In genomic region chr7:8433477-8434289, GRCh38 we compare ENCODE assay signal across 8 cellular contexts. TPM values are rescaled to one million over a fixed set of nuclear protein-coding genes. Genes with fewer than 3 reads are reported as not detected.
DNase-seq lines count a peak whose midpoint lies in the region; ATAC-seq, FAIRE-seq and TF ChIP-seq lines count a peak whose summit lies in the region.

NXPH1 (plus strand) TSS chr7:8433609.

- no peaks in the 10 kb centered on the region for H3K9me3 Mint-ChIP-seq in activated CD4-positive, alpha-beta T cell treated with anti-CD3 and anti-CD28 coated beads, Interleukin-2, amount 10 ng/mL, durations not matched to agents 7 days and 5 days

- H3K9me3 ChIP-seq in pancreas = no peaks in the 10 kb centered on the region

- 1% methylated on average over 62 to 71 of the region's 71 CpGs for WGBS in pancreas, 2 donors

- no peaks in the 10 kb centered on the region for H3K36me3 ChIP-seq in pancreas

- ATAC-seq in pancreas (peak; percentile 61 to 91 (median 82)), GM18907 (IDR thresholded peaks at IDR 0.05; ENCODE audit: unreplicated experiment) (no peak)

- FAIRE-seq in pancreas (lab: Jason Lieb, UNC) = no peak

- H3K27ac Mint-ChIP-seq in activated CD4-positive, alpha-beta T cell treated with anti-CD3 and anti-CD28 coated beads, Interleukin-2, amount 10 ng/mL, durations not matched to agents 7 days and 5 days = peak within 1 kb of the TSS; percentile 60

- POLR2A ChIA-PET in activated CD4-positive, alpha-beta T cell treated with anti-CD3 and anti-CD28 coated beads, Interleukin-2, amount 10 ng/mL, durations not matched to agents 7 days and 5 days (lab: Charles Lee) = no interaction called here

- H3K4me3 Mint-ChIP-seq in activated CD4-positive, alpha-beta T cell treated with anti-CD3 and anti-CD28 coated beads, Interleukin-2, amount 10 ng/mL, durations not matched to agents 7 days and 5 days = peak within 1 kb of the TSS; percentile 6

- CTCF ChIA-PET in activated CD4-positive, alpha-beta T cell treated with anti-CD3 and anti-CD28 coated beads, Interleukin-2, amount 10 ng/mL, durations not matched to agents 7 days and 5 days (lab: Charles Lee) = no interaction called here

- H3K27ac ChIP-seq in pancreas = no peak within 1 kb of the TSS

- intact Hi-C loops in pancreas (cut with DNase I) = loop anchor here in 1 of 3 donors (10.0 kb wide), 1 partner anchor 291 kb away; no protein-coding TSS in a partner anchor

- no peak for DNase-seq in activated CD4-positive, alpha-beta T cell treated with anti-CD3 and anti-CD28 coated beads, Interleukin-2, amount 10 ng/mL, durations not matched to agents 7 days and 5 days
- DNase-seq in activated CD4-positive, alpha-beta T cell treated with anti-CD3 and anti-CD28 coated beads for 4 hours = no peak
- DNase-seq in NCI-H2171 treated with DMSO at 0.1 percent for 48 hours (lab: John Stamatoyannopoulos, UW) (peak; percentile 65), ecto neural progenitor cell (ENCODE audit: low spot score) (peak; percentile 84), pancreas (peak in 4 of 6 donors; percentile 25 to 76 (median 56)), EL (no peak), cortex of kidney (lab: John Stamatoyannopoulos, UW) (no peak)

- H3K36me3 Mint-ChIP-seq in activated CD4-positive, alpha-beta T cell treated with anti-CD3 and anti-CD28 coated beads, Interleukin-2, amount 10 ng/mL, durations not matched to agents 7 days and 5 days (ENCODE audit: low read depth) = peaks cover 1% of the 10 kb centered on the region

- peaks cover 0 to 35% (median 14%) of the 10 kb centered on the region in 4 donors for H3K27me3 ChIP-seq in pancreas

- H3K4me1 ChIP-seq in pancreas = peaks cover 3 to 7% (median 4%) of the 10 kb centered on the region in 3 donors

- no peak for TF ChIP-seq CTCF in pancreas (IDR thresholded peaks at IDR 0.05)

- H3K4me1 Mint-ChIP-seq in activated CD4-positive, alpha-beta T cell treated with anti-CD3 and anti-CD28 coated beads, Interleukin-2, amount 10 ng/mL, durations not matched to agents 7 days and 5 days = peaks cover 4% of the 10 kb centered on the region

- no peak within 1 kb of the TSS for H3K4me3 ChIP-seq in pancreas

- peaks cover 75% of the 10 kb centered on the region for H3K27me3 Mint-ChIP-seq in activated CD4-positive, alpha-beta T cell treated with anti-CD3 and anti-CD28 coated beads, Interleukin-2, amount 10 ng/mL, durations not matched to agents 7 days and 5 days

RNA-seq across cellular contexts. Expression of gene NXPH1, which starts in this region (rescaled TPM):
- total RNA-seq in activated CD4-positive, alpha-beta T cell treated with anti-CD3 and anti-CD28 coated beads, Interleukin-2, amount 10 ng/mL, durations not matched to agents 7 days and 5 days = not detected
- not detected for total RNA-seq in pancreas
- not detected for polyA plus RNA-seq in pancreas

Comparison
In these comparisons a context has a peak if more than half of its experiments do, and no peak if none do; other contexts are left out.
1. Peak in DNase-seq and ATAC-seq in pancreas; RNA of the gene not detected or under 1 TPM.
2. DNase-seq: peak in NCI-H2171 treated with DMSO at 0.1 percent for 48 hours (single experiment) and ecto neural progenitor cell (single experiment); none in activated CD4-positive, alpha-beta T cell treated with anti-CD3 and anti-CD28 coated beads, Interleukin-2, amount 10 ng/mL, durations not matched to agents 7 days and 5 days (single experiment), activated CD4-positive, alpha-beta T cell treated with anti-CD3 and anti-CD28 coated beads for 4 hours (0 of 2), EL (single experiment) and cortex of kidney (single experiment).